ENCODE assay signal across 14 cellular contexts in the genomic region with DNA sequence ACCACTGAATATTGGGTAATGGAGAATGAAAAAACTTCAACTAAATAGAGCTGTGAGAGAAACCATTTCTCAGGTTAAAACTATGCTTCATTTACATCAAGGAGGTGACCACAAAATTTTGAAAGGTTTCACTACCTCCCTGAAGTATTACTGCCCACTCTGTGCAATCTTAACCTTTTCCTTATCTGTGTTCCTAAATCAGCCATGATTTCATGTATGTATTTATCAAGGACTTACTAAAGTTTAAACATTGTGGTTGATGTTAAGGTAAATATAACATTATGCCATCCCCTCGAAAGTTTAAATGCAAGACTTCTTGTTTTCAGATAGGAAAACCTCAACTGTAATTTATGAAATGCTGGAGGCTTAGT.
DNase-seq lines count a peak whose midpoint lies in the region; ATAC-seq, FAIRE-seq and TF ChIP-seq lines count a peak whose summit lies in the region.
"Had no signal": no experiment of that assay in that cellular context is flagged by ENCODE, and none has a peak within 500 bp of the region (broad histone marks: within the 10 kb centered on the region; RNA-seq: fewer than 3 reads in every experiment).

No MANE protein-coding gene starts in this region.

- TF ChIP-seq POLR2A in GM12891 (IDR thresholded peaks at IDR 0.05; ENCODE audit: low read depth, low read length) (no peak), testis (IDR thresholded peaks at IDR 0.05) (no peak)

- H3K27me3 ChIP-seq in testis (no peaks in the 10 kb centered on the region), aorta (ENCODE audit: control insufficient read depth in 1 of 2, insufficient read depth in 2 of 2, low read length in 1 of 2) (no peaks in the 10 kb centered on the region)
- H3K27me3 ChIP-seq: SJCRH30 had no signal

- H3K9me3 ChIP-seq in testis (no peaks in the 10 kb centered on the region), aorta (ENCODE audit: control insufficient read depth, low read length) (no peaks in the 10 kb centered on the region)
- H3K9me3 ChIP-seq: SJCRH30 had no signal

- POLR2A ChIA-PET in RWPE1 (lab: Yijun Ruan, JAX; ENCODE audit: low non-redundant PET): no interaction called here

- ATAC-seq in GM19438 (IDR thresholded peaks at IDR 0.05; ENCODE audit: low read depth, unreplicated experiment) (peak; percentile 86), HG02852 (IDR thresholded peaks at IDR 0.05; ENCODE audit: unreplicated experiment) (peak; percentile 94), HG03558 (IDR thresholded peaks at IDR 0.05; ENCODE audit: extremely low read depth, unreplicated experiment) (peak; percentile 78), aorta (ENCODE audit: low FRiP score) (no peak)
- ATAC-seq: activated CD8-positive, alpha-beta T cell treated with anti-CD3 and anti-CD28 coated beads for 36 hours had no signal

- DNase-seq in GM12891 (ENCODE audit: insufficient read length, low spot score) (no peak), RWPE1 (ENCODE audit: low spot score) (no peak), testis (no peak), DMS79 treated with DMSO at 0.1 percent for 48 hours (lab: John Stamatoyannopoulos, UW) (no peak), aorta (no peak)
- DNase-seq: activated CD8-positive, alpha-beta T cell treated with anti-CD3 and anti-CD28 coated beads for 36 hours; amniotic stem cell; islet precursor cell; SJCRH30; stimulated activated CD4-positive, alpha-beta T cell treated with anti-CD3 and anti-CD28 coated beads, Interleukin-1b, Interleukin-23, amount 100 ng/mL, for 48 hours; substantia nigra had no signal

- H3K27ac ChIP-seq in RWPE1 (no peak overlapping the region), testis (no peak overlapping the region), aorta (ENCODE audit: low read depth in 1 of 2, low read length in 2 of 2) (no peak overlapping the region)
- H3K27ac ChIP-seq: SJCRH30 had no signal

- CTCF ChIA-PET in RWPE1 (lab: Yijun Ruan, JAX): no interaction called here

- FAIRE-seq in GM12891 (lab: Jason Lieb, UNC): peak; percentile 31

- intact Hi-C loops in testis (cut with DNase I; ENCODE audit: low total_unique reads): no loop called here
- intact Hi-C loops in aorta (cut with DNase I): no loop called here

- H3K4me3 ChIP-seq in testis: no peak overlapping the region
- no peak overlapping the region for H3K4me3 ChIP-seq in aorta (ENCODE audit: low read length in 2 of 2)
- H3K4me3 ChIP-seq: SJCRH30 had no signal

- H3K4me1 ChIP-seq in testis (no peaks in the 10 kb centered on the region), aorta (ENCODE audit: control insufficient read depth in 1 of 2, insufficient read depth in 2 of 2, low read length in 2 of 2) (no peaks in the 10 kb centered on the region)
- H3K4me1 ChIP-seq: SJCRH30 had no signal

- 88 to 93% methylated on average over 1 of the region's 1 CpG for WGBS in testis, 2 donors
- WGBS in aorta, 2 donors: 58 to 63% methylated on average over 1 of the region's 1 CpG

- no peaks in the 10 kb centered on the region for H3K36me3 ChIP-seq in testis (ENCODE audit: low read depth, missing control alignments)
- no peaks in the 10 kb centered on the region for H3K36me3 ChIP-seq in aorta (ENCODE audit: control insufficient read depth in 1 of 2, insufficient read depth in 2 of 2, low read length in 1 of 2)
- H3K36me3 ChIP-seq: SJCRH30 had no signal

- no peak for TF ChIP-seq CTCF in RWPE1 (conservative IDR thresholded peaks at IDR 0.05; ENCODE audit: low read depth)
- no peak for TF ChIP-seq CTCF in testis (IDR thresholded peaks at IDR 0.05)

TF ChIP-seq in GM12891, 5 proteins besides CTCF, POLR2A, EP300 and RAD21:
- no peak for TF ChIP-seq PAX5 (IDR thresholded peaks at IDR 0.05; ENCODE audit: insufficient read depth, low read length, severe bottlenecking)
- TF ChIP-seq POLR2AphosphoS5 (IDR thresholded peaks at IDR 0.05; ENCODE audit: low read depth, low read length): no peak
- peak; percentile 85 for TF ChIP-seq SPI1 (IDR thresholded peaks at IDR 0.05; ENCODE audit: low read depth, low read length)
